Comparison of ENCODE assay signal across 9 cellular contexts in the genomic region with DNA sequence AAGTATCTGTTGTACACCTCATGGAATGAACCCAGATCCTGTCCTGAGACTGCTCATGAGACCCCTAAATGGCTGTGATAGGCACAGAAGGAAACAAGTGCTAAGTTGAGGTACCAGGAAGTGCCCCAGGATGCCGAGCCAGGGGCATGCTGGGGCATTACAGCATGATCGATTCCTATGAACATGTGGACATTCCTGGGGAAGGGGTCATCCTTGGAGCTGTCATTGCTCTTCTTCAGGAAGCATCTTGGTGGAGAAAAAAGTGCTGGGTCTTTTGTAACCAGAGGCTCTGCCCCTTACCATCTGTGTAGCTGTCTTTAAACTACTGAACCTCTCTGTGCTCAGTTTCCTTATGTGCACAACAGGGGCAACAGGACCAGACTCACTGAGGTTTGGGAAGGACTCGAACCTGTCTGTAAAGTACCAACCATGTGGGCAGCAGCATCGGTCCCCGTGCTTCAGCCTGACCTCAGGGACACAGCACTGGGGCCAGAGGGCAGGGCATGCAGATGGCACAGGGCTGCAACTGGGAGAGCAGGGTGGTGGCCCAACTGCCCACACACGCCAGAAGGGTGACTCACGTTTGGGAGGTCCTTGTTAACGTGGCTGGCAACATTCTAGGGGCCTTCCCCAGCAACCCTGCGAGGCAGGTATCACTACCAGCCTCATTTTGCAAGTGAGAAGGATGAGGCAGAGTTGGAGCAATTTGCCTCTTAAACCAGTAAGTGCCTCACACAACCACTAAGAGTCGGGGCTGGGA.
DNase-seq lines count a peak whose midpoint lies in the region; ATAC-seq and TF ChIP-seq lines count a peak whose summit lies in the region.
"Had no signal": no experiment of that assay in that cellular context is flagged by ENCODE, and none has a peak within 500 bp of the region (broad histone marks: within the 10 kb centered on the region; RNA-seq: fewer than 3 reads in every experiment).

No MANE protein-coding gene starts in this region.

- H3K27me3 Mint-ChIP-seq in H9 (ENCODE audit: low read depth): peaks cover 2% of the 10 kb centered on the region; the same call in 1 of the 2 replicates
- no peaks in the 10 kb centered on the region for H3K27me3 Mint-ChIP-seq in activated CD4-positive, alpha-beta T cell treated with anti-CD3 and anti-CD28 coated beads for 36 hours
- peaks cover 2% of the 10 kb centered on the region for H3K27me3 Mint-ChIP-seq in glutamatergic neuron (ENCODE audit: unreplicated experiment)

- no peaks in the 10 kb centered on the region for H3K36me3 Mint-ChIP-seq in H9 (ENCODE audit: insufficient read depth in 1 of 3, low read depth in 3 of 3)
- H3K36me3 Mint-ChIP-seq in activated CD4-positive, alpha-beta T cell treated with anti-CD3 and anti-CD28 coated beads for 36 hours (ENCODE audit: low read depth): peaks cover 67% of the 10 kb centered on the region
- no peaks in the 10 kb centered on the region for H3K36me3 Mint-ChIP-seq in glutamatergic neuron (ENCODE audit: unreplicated experiment)

- H3K27me3 ChIP-seq in H9 (ENCODE audit: insufficient read depth, low read length): no peaks in the 10 kb centered on the region
- H3K27me3 ChIP-seq: right lobe of liver had no signal

- TF ChIP-seq CTCF in H9 (conservative IDR thresholded peaks at IDR 0.05) (no peak), glutamatergic neuron (IDR thresholded peaks at IDR 0.05; ENCODE audit: partially characterized antibody, unreplicated experiment) (no peak)

- no peak overlapping the region for H3K9ac ChIP-seq in H9 (ENCODE audit: extremely low read depth, insufficient read length, low read length)

- no CpG with 5 or more reads among the region's 10 CpGs for WGBS in H9 (ENCODE audit: extremely low coverage, insufficient read length, low lambda C conversion rate)

- H4K5ac ChIP-seq in H9 (ENCODE audit: insufficient read length, low read depth, low read length): no peak overlapping the region

- no peak overlapping the region for H3K4me2 ChIP-seq in H9 (ENCODE audit: insufficient read depth, insufficient read length, low read length)

- no peak overlapping the region for H3K4ac ChIP-seq in H9 (ENCODE audit: low read depth, low read length)

- CTCF ChIA-PET in activated CD4-positive, alpha-beta T cell treated with anti-CD3 and anti-CD28 coated beads for 36 hours (lab: Charles Lee): interaction anchor here (1.6 kb wide), 1 partner anchor 26 kb away, joined by 3 read pairs; no protein-coding TSS in a partner anchor

- H4K91ac ChIP-seq in H9 (ENCODE audit: insufficient read length, low read depth, low read length): no peak overlapping the region

- H2BK15ac ChIP-seq in H9 (ENCODE audit: low read depth, low read length): no peak overlapping the region

- H3K18ac ChIP-seq in H9 (ENCODE audit: insufficient read length, low read depth, low read length): no peak overlapping the region

- H3K4me1 Mint-ChIP-seq in H9 (peaks cover 3 to 8% of the 10 kb centered on the region in 2 experiments), glutamatergic neuron (ENCODE audit: low read depth, unreplicated experiment) (peaks cover 22% of the 10 kb centered on the region)
- H3K4me1 Mint-ChIP-seq in activated CD4-positive, alpha-beta T cell treated with anti-CD3 and anti-CD28 coated beads for 36 hours: peaks cover 84% of the 10 kb centered on the region

- H2BK5ac ChIP-seq in H9 (ENCODE audit: insufficient read length, low read length): no peak overlapping the region

- H3K27ac ChIP-seq in H9 (ENCODE audit: insufficient read length, low read depth, low read length): no peak overlapping the region
- H3K27ac ChIP-seq: right lobe of liver had no signal

- no peaks in the 10 kb centered on the region for H3K9me3 Mint-ChIP-seq in H9
- no peaks in the 10 kb centered on the region for H3K9me3 Mint-ChIP-seq in activated CD4-positive, alpha-beta T cell treated with anti-CD3 and anti-CD28 coated beads for 36 hours (ENCODE audit: low read depth)
- no peaks in the 10 kb centered on the region for H3K9me3 Mint-ChIP-seq in glutamatergic neuron (ENCODE audit: unreplicated experiment)

- H3K23me2 ChIP-seq in H9 (ENCODE audit: insufficient read length, low read depth, low read length, poor library complexity, severe bottlenecking): no peaks in the 10 kb centered on the region

- H3K4me3 Mint-ChIP-seq in H9 (no peak overlapping the region), glutamatergic neuron (ENCODE audit: unreplicated experiment) (no peak overlapping the region)
- no peak overlapping the region for H3K4me3 Mint-ChIP-seq in activated CD4-positive, alpha-beta T cell treated with anti-CD3 and anti-CD28 coated beads for 36 hours

- H2BK120ac ChIP-seq in H9 (ENCODE audit: low read depth, low read length, poor library complexity, severe bottlenecking): no peak overlapping the region

- H4K8ac ChIP-seq in H9 (replicated peaks; ENCODE audit: insufficient read length, low read depth, low read length): no peak overlapping the region

- no peaks in the 10 kb centered on the region for H3K9me3 ChIP-seq in H9 (ENCODE audit: control insufficient read depth, low read depth, low read length)
- H3K9me3 ChIP-seq: right lobe of liver had no signal

- peak; percentile 17 for DNase-seq in H9
- peak; percentile 88 for DNase-seq in activated CD4-positive, alpha-beta T cell treated with anti-CD3 and anti-CD28 coated beads for 36 hours
- DNase-seq in fibroblast of gingiva (ENCODE audit: low read depth): peak; percentile 21
- DNase-seq in stimulated activated CD8-positive, alpha-beta memory T cell treated with anti-CD3 and anti-CD28 coated beads, Interleukin-12 subunit alpha, Interleukin-12 subunit beta, amount 100 ng/mL, for 24 hours (ENCODE audit: extremely low read depth): peak; percentile 27
- no peak for DNase-seq in MV-4-11 (lab: John Stamatoyannopoulos, UW)
- no peak for DNase-seq in AG08396 (ENCODE audit: low spot score)
- DNase-seq in glutamatergic neuron: no peak
- DNase-seq: right lobe of liver had no signal

- no peak overlapping the region for H2BK20ac ChIP-seq in H9 (ENCODE audit: low read depth, low read length, poor library complexity, severe bottlenecking)

- H3K27ac Mint-ChIP-seq in H9: no peak overlapping the region
- peak overlapping the region; percentile 82 for H3K27ac Mint-ChIP-seq in activated CD4-positive, alpha-beta T cell treated with anti-CD3 and anti-CD28 coated beads for 36 hours
- H3K27ac Mint-ChIP-seq in glutamatergic neuron (ENCODE audit: unreplicated experiment): no peak overlapping the region

- intact Hi-C loops in activated CD4-positive, alpha-beta T cell treated with anti-CD3 and anti-CD28 coated beads for 36 hours (cut with DNase I, micrococcal nuclease): loop anchor here (1.0 to 5.0 kb wide), 3 partner anchors 13 to 236 kb away; no protein-coding TSS in a partner anchor

- H4K20me1 ChIP-seq in H9 (ENCODE audit: control insufficient read depth, insufficient read depth, insufficient read length): no peaks in the 10 kb centered on the region

- H3K79me2 ChIP-seq in H9 (ENCODE audit: insufficient read depth, low read length): no peaks in the 10 kb centered on the region

- ATAC-seq in activated CD4-positive, alpha-beta T cell treated with anti-CD3 and anti-CD28 coated beads for 36 hours: peak; percentile 98
- no peak for ATAC-seq in HG03521 (IDR thresholded peaks at IDR 0.05; ENCODE audit: unreplicated experiment)

- H2BK12ac ChIP-seq in H9 (ENCODE audit: insufficient read length, low read depth, low read length): no peak overlapping the region

- no peak overlapping the region for H3K56ac ChIP-seq in H9 (ENCODE audit: insufficient read length, low read depth, low read length)

- H3T11ph ChIP-seq in H9 (ENCODE audit: low read length): no peak overlapping the region

- POLR2A ChIA-PET in activated CD4-positive, alpha-beta T cell treated with anti-CD3 and anti-CD28 coated beads for 36 hours (lab: Charles Lee): no interaction called here

- no peaks in the 10 kb centered on the region; the same call in 1 of the 2 replicates for H3K4me1 ChIP-seq in H9 (ENCODE audit: insufficient read depth, low read length)
- H3K4me1 ChIP-seq: right lobe of liver had no signal

- H3K79me1 ChIP-seq in H9 (ENCODE audit: insufficient read depth, low read depth, low read length, poor library complexity, severe bottlenecking): no peaks in the 10 kb centered on the region

- H3K23ac ChIP-seq in H9 (ENCODE audit: insufficient read length, low read depth, low read length): no peak overlapping the region

- H2AFZ ChIP-seq in H9 (ENCODE audit: low read length): no peak overlapping the region

- H2AK5ac ChIP-seq in H9 (ENCODE audit: insufficient read length, low read length): no peak overlapping the region

- H3K14ac ChIP-seq in H9 (ENCODE audit: insufficient read depth, low read length): no peak overlapping the region

Comparison
In these comparisons a context has a peak if more than half of its experiments do, and no peak if none do; other contexts are left out.
1. DNase-seq: peak in H9 (single experiment), activated CD4-positive, alpha-beta T cell treated with anti-CD3 and anti-CD28 coated beads for 36 hours (single experiment), fibroblast of gingiva (single experiment) and stimulated activated CD8-positive, alpha-beta memory T cell treated with anti-CD3 and anti-CD28 coated beads, Interleukin-12 subunit alpha, Interleukin-12 subunit beta, amount 100 ng/mL, for 24 hours (single experiment); none in MV-4-11 (single experiment), AG08396 (single experiment) and glutamatergic neuron (single experiment).